ENCODE assay signal across 8 cellular contexts in the genomic region with DNA sequence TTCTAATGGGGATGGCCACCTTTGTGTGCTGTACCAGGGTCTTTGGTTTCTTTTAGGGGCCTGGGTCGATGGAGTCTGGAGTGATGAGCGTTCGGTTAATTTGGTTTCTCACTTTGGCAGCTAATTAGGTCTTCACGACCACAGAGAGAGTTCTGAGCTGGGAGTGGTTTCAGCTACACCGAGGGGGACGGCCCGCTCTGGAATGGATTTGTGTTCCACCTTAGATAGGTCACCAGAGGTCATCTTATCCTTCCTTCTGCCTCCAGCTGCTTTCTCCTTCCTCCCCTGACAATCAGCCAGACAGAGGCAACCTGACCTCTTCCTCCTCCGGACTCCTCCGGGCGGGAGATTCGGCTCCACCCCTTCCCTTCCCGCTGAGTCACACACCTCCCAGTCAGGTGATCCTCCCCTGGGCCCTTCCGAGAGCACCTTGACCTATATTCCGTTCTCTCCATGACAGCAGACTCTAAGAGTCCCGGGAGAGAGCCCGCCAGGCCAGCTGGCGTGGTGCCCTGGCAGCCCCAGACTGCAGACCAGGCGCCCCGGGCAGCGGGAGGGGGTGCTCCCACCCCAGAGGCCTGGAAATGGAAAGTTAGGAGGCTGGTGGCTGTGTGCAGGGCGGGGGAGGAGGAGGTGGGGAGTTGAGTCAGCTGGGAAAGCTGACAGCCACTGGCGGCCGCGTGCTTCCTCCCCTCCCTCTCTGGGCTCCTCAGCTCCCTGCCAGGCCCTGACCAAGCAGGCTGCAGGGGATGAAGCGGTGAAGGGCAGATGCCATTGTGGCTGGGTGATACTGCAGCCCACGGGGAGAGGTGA. TPM values are rescaled to one million over a fixed set of nuclear protein-coding genes. Genes with fewer than 3 reads are reported as not detected.
DNase-seq lines count a peak whose midpoint lies in the region; ATAC-seq and TF ChIP-seq lines count a peak whose summit lies in the region.

No MANE protein-coding gene starts in this region.

- CTCF ChIA-PET in activated CD4-positive, alpha-beta T cell treated with anti-CD3 and anti-CD28 coated beads, Interleukin-2, amount 10 ng/mL, durations not matched to agents 7 days and 5 days (lab: Charles Lee), result interaction anchor here (0.9 to 2.2 kb wide), 7 partner anchors 9 to 45 kb away, joined by 3 to 7 read pairs (median 4); partner anchors contain the start of gene CHD9

- H3K4me3 ChIP-seq in left lung, result peak overlapping the region; percentile 26 to 44

- peaks cover 17 to 59% of the 10 kb centered on the region in 2 donors for H3K4me1 ChIP-seq in left lung

- DNase-seq in AG08395 (ENCODE audit: low spot score) (peak; percentile 85), NCI-H446 (lab: John Stamatoyannopoulos, UW) (peak; percentile 35 to 66), dermis blood vessel endothelial cell (peak; percentile 93), left lung (peak; percentile 94 to 96)
- peak; percentile 53 for DNase-seq in activated CD4-positive, alpha-beta T cell treated with anti-CD3 and anti-CD28 coated beads, Interleukin-2, amount 10 ng/mL, durations not matched to agents 7 days and 5 days
- peak; percentile 53 for DNase-seq in stimulated activated CD4-positive, alpha-beta T cell treated with anti-CD3 and anti-CD28 coated beads, Interleukin-2, amount 100 ng/mL, for 4 hours (ENCODE audit: low read depth)

- TF ChIP-seq CTCF in left lung (IDR thresholded peaks at IDR 0.05), result no peak

- POLR2A ChIA-PET in activated CD4-positive, alpha-beta T cell treated with anti-CD3 and anti-CD28 coated beads, Interleukin-2, amount 10 ng/mL, durations not matched to agents 7 days and 5 days (lab: Charles Lee), result no interaction called here

- H3K9me3 Mint-ChIP-seq in activated CD4-positive, alpha-beta T cell treated with anti-CD3 and anti-CD28 coated beads, Interleukin-2, amount 10 ng/mL, durations not matched to agents 7 days and 5 days, result no peaks in the 10 kb centered on the region

- peak overlapping the region; percentile 85 for H3K27ac Mint-ChIP-seq in activated CD4-positive, alpha-beta T cell treated with anti-CD3 and anti-CD28 coated beads, Interleukin-2, amount 10 ng/mL, durations not matched to agents 7 days and 5 days

- H3K27me3 ChIP-seq in left lung, result no peaks in the 10 kb centered on the region

- intact Hi-C loops in left lung (cut with DNase I), result no loop called here

- ATAC-seq in GM19025 (IDR thresholded peaks at IDR 0.05; ENCODE audit: low read depth, unreplicated experiment) (peak; percentile 53), HG03280 (IDR thresholded peaks at IDR 0.05; ENCODE audit: unreplicated experiment) (peak; percentile 53), left lung (peak; percentile 91)

- peak overlapping the region; percentile 88 to 93 for H3K27ac ChIP-seq in left lung

- H3K27me3 Mint-ChIP-seq in activated CD4-positive, alpha-beta T cell treated with anti-CD3 and anti-CD28 coated beads, Interleukin-2, amount 10 ng/mL, durations not matched to agents 7 days and 5 days, result no peaks in the 10 kb centered on the region

- no peaks in the 10 kb centered on the region for H3K36me3 ChIP-seq in left lung

- H3K36me3 Mint-ChIP-seq in activated CD4-positive, alpha-beta T cell treated with anti-CD3 and anti-CD28 coated beads, Interleukin-2, amount 10 ng/mL, durations not matched to agents 7 days and 5 days (ENCODE audit: low read depth), result no peaks in the 10 kb centered on the region

- peak overlapping the region; percentile 75 for H3K4me3 Mint-ChIP-seq in activated CD4-positive, alpha-beta T cell treated with anti-CD3 and anti-CD28 coated beads, Interleukin-2, amount 10 ng/mL, durations not matched to agents 7 days and 5 days

- H3K4me1 Mint-ChIP-seq in activated CD4-positive, alpha-beta T cell treated with anti-CD3 and anti-CD28 coated beads, Interleukin-2, amount 10 ng/mL, durations not matched to agents 7 days and 5 days, result peaks cover 30% of the 10 kb centered on the region

- H3K9me3 ChIP-seq in left lung, result no peaks in the 10 kb centered on the region

RNA-seq across cellular contexts. Expression of gene CHD9, which starts 44.7 kb away (rescaled TPM):
- 10 to 100 TPM; 20.5 to 23.9 TPM for total RNA-seq in activated CD4-positive, alpha-beta T cell treated with anti-CD3 and anti-CD28 coated beads, Interleukin-2, amount 10 ng/mL, durations not matched to agents 7 days and 5 days
- total RNA-seq in dermis blood vessel endothelial cell (51.1 and 95.0 TPM in 2 replicates), left lung (10 to 100 TPM; 73.9 to 79.9 TPM)

RNA-seq across cellular contexts. Expression of gene CHD9NB, which starts 46.8 kb away (rescaled TPM):
- under 1 TPM; 0.15 to 0.27 TPM for total RNA-seq in activated CD4-positive, alpha-beta T cell treated with anti-CD3 and anti-CD28 coated beads, Interleukin-2, amount 10 ng/mL, durations not matched to agents 7 days and 5 days
- total RNA-seq in dermis blood vessel endothelial cell (0.65 and 1.9 TPM in 2 replicates), left lung (10 to 100 TPM in 1 of 2 donors, 1 to 10 TPM in 1; 2.2 to 10.7 TPM)

Comparison
In these comparisons a context has a peak if more than half of its experiments do, and no peak if none do; other contexts are left out.
1. Peak in every context shown above with its lines: DNase-seq, ATAC-seq, H3K4me3 ChIP-seq and H3K27ac ChIP-seq.